Comparison of ENCODE assay signal across 32 cellular contexts in genomic region chr3:14938964-14939363, GRCh38.
"Had no signal": no experiment of that assay in that cellular context is flagged by ENCODE, and none has a peak within 500 bp of the region (broad histone marks: within the 10 kb centered on the region; RNA-seq: fewer than 3 reads in every experiment).

No MANE protein-coding gene starts in this region.

- H3K4me3 Mint-ChIP-seq: activated naive CD8-positive, alpha-beta T cell; central memory CD8-positive, alpha-beta T cell; dendritic cell treated with granulocyte-macrophage colony-stimulating factor and Interleukin-4, amounts not matched to agents 40 ng/mL and 50 ng/mL, for 4 days; endodermal cell; memory B cell; naive thymus-derived CD4-positive, alpha-beta T cell; stimulated activated effector memory CD8-positive, alpha-beta T cell treated with anti-CD3 and anti-CD28 coated beads, Interleukin-12 subunit alpha, Interleukin-12 subunit beta, amount 100 ng/mL, for 72 hours; stimulated activated naive CD8-positive, alpha-beta T cell treated with anti-CD3 and anti-CD28 coated beads, Interleukin-15, Interleukin-2, amounts not matched to agents 100 ng/mL and 50 ng/mL, for 24 hours had no signal

- H3K27ac ChIP-seq: parathyroid adenoma, psoas muscle, sigmoid colon, thoracic aorta, uterus, WERI-Rb-1 had no signal

- H3K36me3 Mint-ChIP-seq: memory B cell had no signal

- ATAC-seq: activated CD4-positive, CD25-positive, alpha-beta regulatory T cell treated with anti-CD3 and anti-CD28 coated beads, Interleukin-2, amount 50 U/mL, for 24 hours; esophagus mucosa; left colon; naive thymus-derived CD4-positive, alpha-beta T cell; psoas muscle; stimulated activated effector memory CD8-positive, alpha-beta T cell treated with anti-CD3 and anti-CD28 coated beads, Interleukin-12 subunit alpha, Interleukin-12 subunit beta, amount 100 ng/mL, for 72 hours had no signal

- H3K27ac Mint-ChIP-seq: activated naive CD8-positive, alpha-beta T cell; dendritic cell treated with granulocyte-macrophage colony-stimulating factor and Interleukin-4, amounts not matched to agents 40 ng/mL and 50 ng/mL, for 4 days; endodermal cell; memory B cell; stimulated activated effector memory CD8-positive, alpha-beta T cell treated with anti-CD3 and anti-CD28 coated beads, Interleukin-12 subunit alpha, Interleukin-12 subunit beta, amount 100 ng/mL, for 72 hours; stimulated activated naive CD8-positive, alpha-beta T cell treated with anti-CD3 and anti-CD28 coated beads, Interleukin-15, Interleukin-2, amounts not matched to agents 100 ng/mL and 50 ng/mL, for 24 hours had no signal

- H3K9me3 Mint-ChIP-seq: central memory CD8-positive, alpha-beta T cell; dendritic cell treated with granulocyte-macrophage colony-stimulating factor and Interleukin-4, amounts not matched to agents 40 ng/mL and 50 ng/mL, for 4 days; endodermal cell; memory B cell; naive thymus-derived CD4-positive, alpha-beta T cell; stimulated activated effector memory CD8-positive, alpha-beta T cell treated with anti-CD3 and anti-CD28 coated beads, Interleukin-12 subunit alpha, Interleukin-12 subunit beta, amount 100 ng/mL, for 72 hours; stimulated activated naive CD8-positive, alpha-beta T cell treated with anti-CD3 and anti-CD28 coated beads, Interleukin-15, Interleukin-2, amounts not matched to agents 100 ng/mL and 50 ng/mL, for 24 hours had no signal

- H3K4me1 Mint-ChIP-seq: central memory CD8-positive, alpha-beta T cell had no signal

- DNase-seq: activated CD4-positive, alpha-beta T cell treated with anti-CD3 and anti-CD28 coated beads for 48 hours; activated CD4-positive, alpha-beta T cell treated with anti-CD3 and anti-CD28 coated beads, Interleukin-2, amount 50 U/mL, for 48 hours; activated CD8-positive, alpha-beta memory T cell treated with anti-CD3 and anti-CD28 coated beads for 24 hours; activated effector memory CD4-positive, alpha-beta T cell treated with Interleukin-2 at 50 U/mL for 16 hours; activated naive CD4-positive, alpha-beta T cell treated with Interleukin-2 at 50 U/mL for 16 hours; anterior cingulate cortex; endodermal cell; foreskin fibroblast; head of caudate nucleus; hippocampal formation; kidney; left colon; midbrain; naive thymus-derived CD4-positive, alpha-beta T cell; occipital lobe; psoas muscle; sigmoid colon; small intestine; stimulated activated CD4-positive, alpha-beta T cell treated with anti-CD3 and anti-CD28 coated beads, Interleukin-4, amount 100 ng/mL, for 24 hours; trophoblast cell; uterus; WERI-Rb-1 had no signal

- H3K27me3 ChIP-seq: sigmoid colon had no signal

- H3K27me3 Mint-ChIP-seq: activated naive CD8-positive, alpha-beta T cell; central memory CD8-positive, alpha-beta T cell; dendritic cell treated with granulocyte-macrophage colony-stimulating factor and Interleukin-4, amounts not matched to agents 40 ng/mL and 50 ng/mL, for 4 days; memory B cell; stimulated activated naive CD8-positive, alpha-beta T cell treated with anti-CD3 and anti-CD28 coated beads, Interleukin-15, Interleukin-2, amounts not matched to agents 100 ng/mL and 50 ng/mL, for 24 hours had no signal

- H3K4me3 ChIP-seq: psoas muscle, sigmoid colon, thoracic aorta, uterus had no signal
